ENCODE assay signal across 7 cellular contexts in genomic region chr12:123248129-123248528, GRCh38. TPM values are rescaled to one million over a fixed set of nuclear protein-coding genes. Genes with fewer than 3 reads are reported as not detected.
DNase-seq lines count a peak whose midpoint lies in the region; ATAC-seq and TF ChIP-seq lines count a peak whose summit lies in the region.
"Not testable (repeated sequence)": the region's sequence is repeated elsewhere in the genome, so short reads cannot be mapped to it uniquely, and the experiment has no call there.

No MANE protein-coding gene starts in this region.

- H3K27me3 Mint-ChIP-seq in CD8-positive, alpha-beta T cell (ENCODE audit: low read depth); T-helper 2 cell treated with Interferon-gamma antibody and Interleukin-4, amounts not matched to agents 5 μg/mL and 100 μg/mL, for 36 hours (ENCODE audit: low read depth); activated CD8-positive, alpha-beta memory T cell treated with anti-CD3 and anti-CD28 coated beads, Interleukin-2, amount 10 ng/mL, durations not matched to agents 7 days and 5 days; activated naive CD4-positive, alpha-beta T cell treated with anti-CD3 and anti-CD28 coated beads, Interleukin-2, amount 50 U/mL, for 24 hours; effector memory CD8-positive, alpha-beta T cell; naive thymus-derived CD4-positive, alpha-beta T cell; stimulated activated memory B cell treated with anti-CD40 and anti-IgM and Interleukin-4, amounts not matched to agents 10 μg/mL and 1 μg/mL and 100 μg/mL, for 72 hours: not testable (repeated sequence)

- not testable (repeated sequence) for ATAC-seq in CD8-positive, alpha-beta T cell; activated CD8-positive, alpha-beta memory T cell treated with anti-CD3 and anti-CD28 coated beads, Interleukin-2, amount 10 ng/mL, durations not matched to agents 7 days and 5 days; effector memory CD8-positive, alpha-beta T cell (replicated peaks); naive thymus-derived CD4-positive, alpha-beta T cell; stimulated activated memory B cell treated with anti-CD40 and anti-IgM and Interleukin-4, amounts not matched to agents 10 μg/mL and 1 μg/mL and 100 μg/mL, for 72 hours

- H3K36me3 Mint-ChIP-seq in CD8-positive, alpha-beta T cell, result peaks cover 46% of the 10 kb centered on the region
- peaks cover 39% of the 10 kb centered on the region for H3K36me3 Mint-ChIP-seq in T-helper 2 cell treated with Interferon-gamma antibody and Interleukin-4, amounts not matched to agents 5 μg/mL and 100 μg/mL, for 36 hours (ENCODE audit: low read depth)
- peaks cover 50% of the 10 kb centered on the region for H3K36me3 Mint-ChIP-seq in activated CD8-positive, alpha-beta memory T cell treated with anti-CD3 and anti-CD28 coated beads, Interleukin-2, amount 10 ng/mL, durations not matched to agents 7 days and 5 days
- not testable (repeated sequence) for H3K36me3 Mint-ChIP-seq in activated naive CD4-positive, alpha-beta T cell treated with anti-CD3 and anti-CD28 coated beads, Interleukin-2, amount 50 U/mL, for 24 hours
- peaks cover 21% of the 10 kb centered on the region for H3K36me3 Mint-ChIP-seq in effector memory CD8-positive, alpha-beta T cell (ENCODE audit: insufficient read depth)
- peaks cover 0 to 36% (median 23%) of the 10 kb centered on the region in 5 donors for H3K36me3 Mint-ChIP-seq in naive thymus-derived CD4-positive, alpha-beta T cell
- peaks cover 42% of the 10 kb centered on the region for H3K36me3 Mint-ChIP-seq in stimulated activated memory B cell treated with anti-CD40 and anti-IgM and Interleukin-4, amounts not matched to agents 10 μg/mL and 1 μg/mL and 100 μg/mL, for 72 hours

- H3K9me3 ChIP-seq in CD8-positive, alpha-beta T cell (ENCODE audit: low read length); naive thymus-derived CD4-positive, alpha-beta T cell (ENCODE audit: control insufficient read depth in 2 of 3, low read length in 3 of 3): not testable (repeated sequence)

- not testable (repeated sequence) for H3K9me3 Mint-ChIP-seq in CD8-positive, alpha-beta T cell; T-helper 2 cell treated with Interferon-gamma antibody and Interleukin-4, amounts not matched to agents 5 μg/mL and 100 μg/mL, for 36 hours; activated CD8-positive, alpha-beta memory T cell treated with anti-CD3 and anti-CD28 coated beads, Interleukin-2, amount 10 ng/mL, durations not matched to agents 7 days and 5 days (ENCODE audit: low read depth); activated naive CD4-positive, alpha-beta T cell treated with anti-CD3 and anti-CD28 coated beads, Interleukin-2, amount 50 U/mL, for 24 hours; effector memory CD8-positive, alpha-beta T cell; naive thymus-derived CD4-positive, alpha-beta T cell; stimulated activated memory B cell treated with anti-CD40 and anti-IgM and Interleukin-4, amounts not matched to agents 10 μg/mL and 1 μg/mL and 100 μg/mL, for 72 hours

- CTCF ChIA-PET in CD8-positive, alpha-beta T cell (lab: Charles Lee), result interaction anchor here (0.5 to 1.0 kb wide), 4 partner anchors 10 to 205 kb away, joined by 3 to 4 read pairs (median 3); no protein-coding TSS in a partner anchor
- CTCF ChIA-PET in activated CD8-positive, alpha-beta memory T cell treated with anti-CD3 and anti-CD28 coated beads, Interleukin-2, amount 10 ng/mL, durations not matched to agents 7 days and 5 days (lab: Charles Lee), result interaction anchor here (3.4 kb wide), 1 partner anchor 10 kb away, joined by 17 read pairs; no protein-coding TSS in a partner anchor
- CTCF ChIA-PET in naive thymus-derived CD4-positive, alpha-beta T cell (lab: Charles Lee), result interaction anchor here (0.7 to 1.5 kb wide), 3 partner anchors 10 to 139 kb away, joined by 5 to 7 read pairs (median 5); no protein-coding TSS in a partner anchor

- H3K27ac ChIP-seq in CD8-positive, alpha-beta T cell (ENCODE audit: low read depth, low read length); naive thymus-derived CD4-positive, alpha-beta T cell (ENCODE audit: low read depth, low read length): not testable (repeated sequence)

- POLR2A ChIA-PET in CD8-positive, alpha-beta T cell (lab: Charles Lee), result interaction anchor here (1.4 to 3.2 kb wide), 2 partner anchors 10 to 15 kb away, joined by 7 to 15 read pairs; partner anchors contain the start of genes MPHOSPH9 and MTRFR
- POLR2A ChIA-PET in naive thymus-derived CD4-positive, alpha-beta T cell (lab: Charles Lee), result interaction anchor here (1.9 kb wide), 1 partner anchor 15 kb away, joined by 10 read pairs; the partner anchor contains the start of genes MPHOSPH9 and MTRFR

- peaks cover 72% of the 10 kb centered on the region for H3K4me1 Mint-ChIP-seq in CD8-positive, alpha-beta T cell (ENCODE audit: low read depth)
- H3K4me1 Mint-ChIP-seq in T-helper 2 cell treated with Interferon-gamma antibody and Interleukin-4, amounts not matched to agents 5 μg/mL and 100 μg/mL, for 36 hours (ENCODE audit: low read depth), result peaks cover 30% of the 10 kb centered on the region
- H3K4me1 Mint-ChIP-seq in activated CD8-positive, alpha-beta memory T cell treated with anti-CD3 and anti-CD28 coated beads, Interleukin-2, amount 10 ng/mL, durations not matched to agents 7 days and 5 days, result peaks cover 38% of the 10 kb centered on the region
- H3K4me1 Mint-ChIP-seq in activated naive CD4-positive, alpha-beta T cell treated with anti-CD3 and anti-CD28 coated beads, Interleukin-2, amount 50 U/mL, for 24 hours, result peaks cover 63% of the 10 kb centered on the region
- peaks cover 47 to 62% of the 10 kb centered on the region in 2 donors for H3K4me1 Mint-ChIP-seq in effector memory CD8-positive, alpha-beta T cell (ENCODE audit: low read depth in 2 of 2)
- H3K4me1 Mint-ChIP-seq in naive thymus-derived CD4-positive, alpha-beta T cell, result peaks cover 36 to 77% (median 58%) of the 10 kb centered on the region in 7 donors
- peaks cover 55% of the 10 kb centered on the region for H3K4me1 Mint-ChIP-seq in stimulated activated memory B cell treated with anti-CD40 and anti-IgM and Interleukin-4, amounts not matched to agents 10 μg/mL and 1 μg/mL and 100 μg/mL, for 72 hours

- H3K27ac Mint-ChIP-seq in CD8-positive, alpha-beta T cell, result peak overlapping the region; percentile 38
- peak overlapping the region; percentile 23 for H3K27ac Mint-ChIP-seq in T-helper 2 cell treated with Interferon-gamma antibody and Interleukin-4, amounts not matched to agents 5 μg/mL and 100 μg/mL, for 36 hours
- peak overlapping the region; percentile 5 for H3K27ac Mint-ChIP-seq in activated CD8-positive, alpha-beta memory T cell treated with anti-CD3 and anti-CD28 coated beads, Interleukin-2, amount 10 ng/mL, durations not matched to agents 7 days and 5 days
- peak overlapping the region; percentile 85 for H3K27ac Mint-ChIP-seq in activated naive CD4-positive, alpha-beta T cell treated with anti-CD3 and anti-CD28 coated beads, Interleukin-2, amount 50 U/mL, for 24 hours
- H3K27ac Mint-ChIP-seq in effector memory CD8-positive, alpha-beta T cell, result peak overlapping the region in 1 of 2 donors; percentile 68
- H3K27ac Mint-ChIP-seq in naive thymus-derived CD4-positive, alpha-beta T cell, result peak overlapping the region in 7 of 9 donors; percentile 10 to 82 (median 78)
- peak overlapping the region; percentile 22 for H3K27ac Mint-ChIP-seq in stimulated activated memory B cell treated with anti-CD40 and anti-IgM and Interleukin-4, amounts not matched to agents 10 μg/mL and 1 μg/mL and 100 μg/mL, for 72 hours

- intact Hi-C loops in CD8-positive, alpha-beta T cell (cut with DNase I, micrococcal nuclease); naive thymus-derived CD4-positive, alpha-beta T cell (cut with micrococcal nuclease): not testable (repeated sequence)

- TF ChIP-seq CTCF in CD8-positive, alpha-beta T cell (IDR thresholded peaks at IDR 0.05), result not testable (repeated sequence)

- H3K27me3 ChIP-seq in CD8-positive, alpha-beta T cell (ENCODE audit: insufficient read depth, low read length); naive thymus-derived CD4-positive, alpha-beta T cell (ENCODE audit: control insufficient read depth in 2 of 2, insufficient read depth in 2 of 2, low read length in 2 of 2): not testable (repeated sequence)

- not testable (repeated sequence) for H3K4me3 Mint-ChIP-seq in CD8-positive, alpha-beta T cell; T-helper 2 cell treated with Interferon-gamma antibody and Interleukin-4, amounts not matched to agents 5 μg/mL and 100 μg/mL, for 36 hours; activated CD8-positive, alpha-beta memory T cell treated with anti-CD3 and anti-CD28 coated beads, Interleukin-2, amount 10 ng/mL, durations not matched to agents 7 days and 5 days; activated naive CD4-positive, alpha-beta T cell treated with anti-CD3 and anti-CD28 coated beads, Interleukin-2, amount 50 U/mL, for 24 hours; stimulated activated memory B cell treated with anti-CD40 and anti-IgM and Interleukin-4, amounts not matched to agents 10 μg/mL and 1 μg/mL and 100 μg/mL, for 72 hours
- peak overlapping the region; percentile 27 to 34 for H3K4me3 Mint-ChIP-seq in effector memory CD8-positive, alpha-beta T cell
- peak overlapping the region in 9 of 10 donors; percentile 10 to 64 (median 39) for H3K4me3 Mint-ChIP-seq in naive thymus-derived CD4-positive, alpha-beta T cell

- DNase-seq in CD8-positive, alpha-beta T cell; T-helper 2 cell treated with Interferon-gamma antibody and Interleukin-4, amounts not matched to agents 5 μg/mL and 100 μg/mL, for 36 hours (ENCODE audit: low spot score); activated CD8-positive, alpha-beta memory T cell treated with anti-CD3 and anti-CD28 coated beads, Interleukin-2, amount 10 ng/mL, durations not matched to agents 7 days and 5 days; effector memory CD8-positive, alpha-beta T cell; naive thymus-derived CD4-positive, alpha-beta T cell: not testable (repeated sequence)

- not testable (repeated sequence) for H3K4me3 ChIP-seq in CD8-positive, alpha-beta T cell (ENCODE audit: low read depth, low read length); naive thymus-derived CD4-positive, alpha-beta T cell (ENCODE audit: low read length)

- H3K36me3 ChIP-seq in CD8-positive, alpha-beta T cell (ENCODE audit: insufficient read depth, low read length), result not testable (repeated sequence)
- H3K36me3 ChIP-seq in naive thymus-derived CD4-positive, alpha-beta T cell (ENCODE audit: control insufficient read depth in 2 of 3, insufficient read depth in 3 of 3, low read length in 3 of 3), result peaks cover 0 to 23% (median 0%) of the 10 kb centered on the region in 3 experiments

- peaks cover 49% of the 10 kb centered on the region for H3K4me1 ChIP-seq in CD8-positive, alpha-beta T cell (ENCODE audit: insufficient read depth, low read length)
- H3K4me1 ChIP-seq in naive thymus-derived CD4-positive, alpha-beta T cell (ENCODE audit: control insufficient read depth in 2 of 2, insufficient read depth in 2 of 2, low read length in 2 of 2), result peaks cover 6 to 28% of the 10 kb centered on the region in 2 donors

RNA-seq across cellular contexts. Expression of gene MTRFR, which starts 14.9 kb away (rescaled TPM):
- total RNA-seq in CD8-positive, alpha-beta T cell, result 10 to 100 TPM; 37.7 to 39.4 TPM
- total RNA-seq in activated CD8-positive, alpha-beta memory T cell treated with anti-CD3 and anti-CD28 coated beads, Interleukin-2, amount 10 ng/mL, durations not matched to agents 7 days and 5 days, result 10 to 100 TPM; 29.5 to 31.7 TPM
- total RNA-seq in naive thymus-derived CD4-positive, alpha-beta T cell, result 10 to 100 TPM; 26.8 to 56.9 (median 39.5) TPM
- 10 to 100 TPM; 42.6 to 60.3 TPM for polyA plus RNA-seq in naive thymus-derived CD4-positive, alpha-beta T cell

RNA-seq across cellular contexts. Expression of gene MPHOSPH9, which starts 15.2 kb away (rescaled TPM):
- 10 to 100 TPM; 82.2 to 84.4 TPM for total RNA-seq in CD8-positive, alpha-beta T cell
- total RNA-seq in activated CD8-positive, alpha-beta memory T cell treated with anti-CD3 and anti-CD28 coated beads, Interleukin-2, amount 10 ng/mL, durations not matched to agents 7 days and 5 days, result 100 to 1,000 TPM; 129 to 186 TPM
- 100 to 1,000 TPM in 1 of 5 experiments, 10 to 100 TPM in 4; 71.0 to 102 (median 82.4) TPM for total RNA-seq in naive thymus-derived CD4-positive, alpha-beta T cell
- polyA plus RNA-seq in naive thymus-derived CD4-positive, alpha-beta T cell, result 10 to 100 TPM; 34.0 to 59.8 TPM

RNA-seq across cellular contexts. Expression of gene CDK2AP1, which starts 23.5 kb away (rescaled TPM):
- 1 to 10 TPM; 3.8 to 4.1 TPM for total RNA-seq in CD8-positive, alpha-beta T cell
- total RNA-seq in activated CD8-positive, alpha-beta memory T cell treated with anti-CD3 and anti-CD28 coated beads, Interleukin-2, amount 10 ng/mL, durations not matched to agents 7 days and 5 days, result 10 to 100 TPM; 30.5 to 48.5 TPM
- 10 to 100 TPM in 2 of 5 experiments, 1 to 10 TPM in 3; 3.6 to 45.1 (median 5.0) TPM for total RNA-seq in naive thymus-derived CD4-positive, alpha-beta T cell
- polyA plus RNA-seq in naive thymus-derived CD4-positive, alpha-beta T cell, result 1 to 10 TPM; 1.3 to 3.2 TPM
